Comparison of ENCODE assay signal across 29 cellular contexts in genomic region chr7:91005861-91006260, GRCh38.
"Had no signal": no experiment of that assay in that cellular context is flagged by ENCODE, and none has a peak within 500 bp of the region (broad histone marks: within the 10 kb centered on the region; RNA-seq: fewer than 3 reads in every experiment).

No MANE protein-coding gene starts in this region.

- H3K27me3 ChIP-seq: neural progenitor cell, neutrophil, ovary, stomach, testis, thyroid gland, transverse colon, uterus had no signal

- ATAC-seq: left cardiac atrium; lower lobe of right lung; natural killer cell; right cardiac atrium; sciatic nerve; stimulated activated naive B cell treated with anti-CD40 and anti-IgM and Interleukin-4, amounts not matched to agents 10 μg/mL and 1 μg/mL and 100 μg/mL, for 72 hours; stimulated activated naive CD8-positive, alpha-beta T cell treated with anti-CD3 and anti-CD28 coated beads, Interleukin-15, Interleukin-2, amounts not matched to agents 100 U/mL and 50 U/mL, for 24 hours had no signal

- DNase-seq: head of caudate nucleus; immature natural killer cell; islet precursor cell; left cardiac atrium; lower lobe of right lung; mammary epithelial cell; mesenchymal stem cell; naive B cell; natural killer cell; nephron progenitor cell; ovary; retina; right cardiac atrium; stimulated activated CD4-positive, alpha-beta T cell treated with anti-CD3 and anti-CD28 coated beads, Interleukin-12 subunit alpha, Interleukin-12 subunit beta, amount 100 ng/mL, for 4 hours; stimulated activated CD4-positive, alpha-beta T cell treated with anti-CD3 and anti-CD28 coated beads, Interleukin-15, amount 100 ng/mL, for 24 hours; stimulated activated CD4-positive, alpha-beta T cell treated with anti-CD3 and anti-CD28 coated beads, Interleukin-2, amount 100 ng/mL, for 24 hours; stimulated activated CD4-positive, alpha-beta T cell treated with anti-CD3 and anti-CD28 coated beads, Interleukin-4, amount 100 ng/mL, for 1 hour; stimulated activated naive B cell treated with anti-CD40 and anti-IgM and Interleukin-4, amounts not matched to agents 10 μg/mL and 1 μg/mL and 100 μg/mL, for 72 hours; stimulated activated naive CD8-positive, alpha-beta T cell treated with anti-CD3 and anti-CD28 coated beads, Interleukin-15, Interleukin-2, amounts not matched to agents 100 U/mL and 50 U/mL, for 24 hours; stomach; testis; thyroid gland; transverse colon; uterus had no signal

- H3K27ac ChIP-seq: lower lobe of right lung, neural progenitor cell, neutrophil, ovary, prostate gland, skin epidermis, stomach, testis, thyroid gland, transverse colon, uterus had no signal

- H3K4me3 ChIP-seq: lower lobe of right lung, neural progenitor cell, ovary, prostate gland, skin epidermis, stomach, testis, thyroid gland, transverse colon, uterus had no signal
